7 cellular contexts compared by ENCODE assay signal in genomic region chr13:110616103-110617101, GRCh38. TPM values are rescaled to one million over a fixed set of nuclear protein-coding genes. Genes with fewer than 3 reads are reported as not detected.
DNase-seq lines count a peak whose midpoint lies in the region; ATAC-seq and TF ChIP-seq lines count a peak whose summit lies in the region.

No MANE protein-coding gene starts in this region.

- intact Hi-C loops in uterus (cut with DNase I; ENCODE audit: low total_unique reads), result no loop called here

- peak overlapping the region; percentile 88 for H3K4me3 ChIP-seq in neuron (ENCODE audit: low read length)
- peak overlapping the region; percentile 60 to 91 for H3K4me3 ChIP-seq in uterus

- peak overlapping the region; percentile 95 for H3K27ac Mint-ChIP-seq in activated CD8-positive, alpha-beta T cell treated with anti-CD3 and anti-CD28 coated beads, Interleukin-2, amount 10 ng/mL, durations not matched to agents 7 days and 5 days

- POLR2A ChIA-PET in activated CD8-positive, alpha-beta T cell treated with anti-CD3 and anti-CD28 coated beads, Interleukin-2, amount 10 ng/mL, durations not matched to agents 7 days and 5 days (lab: Charles Lee), result interaction anchor here (0.9 to 3.8 kb wide), 5 partner anchors 13 to 299 kb away, joined by 3 to 22 read pairs (median 4); no protein-coding TSS in a partner anchor

- H3K27ac ChIP-seq in uterus, result peak overlapping the region; percentile 78 to 85

- no peaks in the 10 kb centered on the region for H3K27me3 ChIP-seq in neuron (ENCODE audit: insufficient read depth, low read length)
- H3K27me3 ChIP-seq in uterus, result no peaks in the 10 kb centered on the region

- CTCF ChIA-PET in activated CD8-positive, alpha-beta T cell treated with anti-CD3 and anti-CD28 coated beads, Interleukin-2, amount 10 ng/mL, durations not matched to agents 7 days and 5 days (lab: Charles Lee), result interaction anchor here (0.7 to 2.0 kb wide), 14 partner anchors 20 to 299 kb away, joined by 3 to 7 read pairs (median 3); no protein-coding TSS in a partner anchor

- peak overlapping the region; percentile 79 for H2AFZ ChIP-seq in neuron (ENCODE audit: low read depth, low read length)

- H3K4me1 Mint-ChIP-seq in activated CD8-positive, alpha-beta T cell treated with anti-CD3 and anti-CD28 coated beads, Interleukin-2, amount 10 ng/mL, durations not matched to agents 7 days and 5 days (ENCODE audit: low read depth), result peaks cover 29% of the 10 kb centered on the region

- peaks cover 6% of the 10 kb centered on the region for H3K36me3 Mint-ChIP-seq in activated CD8-positive, alpha-beta T cell treated with anti-CD3 and anti-CD28 coated beads, Interleukin-2, amount 10 ng/mL, durations not matched to agents 7 days and 5 days (ENCODE audit: low read depth)

- ATAC-seq in GM21529 (IDR thresholded peaks at IDR 0.05; ENCODE audit: unreplicated experiment) (peak; percentile 54), esophagus mucosa (peak; percentile 94)
- ATAC-seq in activated CD8-positive, alpha-beta T cell treated with anti-CD3 and anti-CD28 coated beads, Interleukin-2, amount 10 ng/mL, durations not matched to agents 7 days and 5 days, result peak; percentile 44

- peak; percentile 52 for DNase-seq in activated CD8-positive, alpha-beta T cell treated with anti-CD3 and anti-CD28 coated beads, Interleukin-2, amount 10 ng/mL, durations not matched to agents 7 days and 5 days
- DNase-seq in uterus, result no peak

- peaks cover 4% of the 10 kb centered on the region for H3K9me3 Mint-ChIP-seq in activated CD8-positive, alpha-beta T cell treated with anti-CD3 and anti-CD28 coated beads, Interleukin-2, amount 10 ng/mL, durations not matched to agents 7 days and 5 days (ENCODE audit: insufficient read depth)

- peak overlapping the region; percentile 96 for H3K4me3 Mint-ChIP-seq in activated CD8-positive, alpha-beta T cell treated with anti-CD3 and anti-CD28 coated beads, Interleukin-2, amount 10 ng/mL, durations not matched to agents 7 days and 5 days

- TF ChIP-seq CTCF in GM12872 (IDR thresholded peaks at IDR 0.05; ENCODE audit: insufficient read depth, low read depth, low read length) (peak; percentile 47), uterus (IDR thresholded peaks at IDR 0.05) (no peak)

- no peaks in the 10 kb centered on the region for H3K36me3 ChIP-seq in neuron (ENCODE audit: insufficient read depth, low read length)
- no peaks in the 10 kb centered on the region for H3K36me3 ChIP-seq in uterus

- H3K9me3 ChIP-seq in neuron (ENCODE audit: low read length) (no peaks in the 10 kb centered on the region), uterus (no peaks in the 10 kb centered on the region)

- TF ChIP-seq EP300 in Ishikawa (IDR thresholded peaks at IDR 0.05; ENCODE audit: borderline replicate concordance), result no peak

- no peak for TF ChIP-seq RAD21 in Ishikawa (IDR thresholded peaks at IDR 0.05; ENCODE audit: low read depth)

- TF ChIP-seq POLR2A in uterus (IDR thresholded peaks at IDR 0.05), result no peak

- peaks cover 3% of the 10 kb centered on the region for H3K27me3 Mint-ChIP-seq in activated CD8-positive, alpha-beta T cell treated with anti-CD3 and anti-CD28 coated beads, Interleukin-2, amount 10 ng/mL, durations not matched to agents 7 days and 5 days (ENCODE audit: low read depth)

- H3K4me1 ChIP-seq in neuron (ENCODE audit: insufficient read depth, low read length) (peaks cover 21% of the 10 kb centered on the region), uterus (peaks cover 11 to 12% of the 10 kb centered on the region in 2 donors)

TF ChIP-seq in Ishikawa, 13 proteins besides CTCF, POLR2A, EP300 and RAD21:
- TF ChIP-seq CREB1 (IDR thresholded peaks at IDR 0.05; ENCODE audit: low read depth), result no peak
- 0 out of 2 replicates have a peak, but pooled peaks have one; percentile 2 for TF ChIP-seq YY1 (IDR thresholded peaks at IDR 0.05; ENCODE audit: low read depth)
- 0 out of 2 replicates have a peak, but pooled peaks have one; percentile 16 for TF ChIP-seq MAX (IDR thresholded peaks at IDR 0.05)

RNA-seq across cellular contexts. Expression of gene NAXD, which starts 1.1 kb away (rescaled TPM):
- total RNA-seq in activated CD8-positive, alpha-beta T cell treated with anti-CD3 and anti-CD28 coated beads, Interleukin-2, amount 10 ng/mL, durations not matched to agents 7 days and 5 days, result 10 to 100 TPM; 23.7 to 24.3 TPM
- 21.4 TPM for total RNA-seq in esophagus mucosa
- total RNA-seq in uterus, result 10 to 100 TPM; 26.0 to 37.9 (median 35.4) TPM

RNA-seq across cellular contexts. Expression of gene RAB20, which starts 54.9 kb away (rescaled TPM):
- total RNA-seq in activated CD8-positive, alpha-beta T cell treated with anti-CD3 and anti-CD28 coated beads, Interleukin-2, amount 10 ng/mL, durations not matched to agents 7 days and 5 days, result 1 to 10 TPM; 3.9 to 4.2 TPM
- total RNA-seq in esophagus mucosa (1.6 TPM), uterus (10 to 100 TPM in 2 of 4 donors, 1 to 10 TPM in 1, under 1 TPM in 1; 0.77 to 12.4 (median 9.1) TPM)

Comparison
In these comparisons a context has a peak if more than half of its experiments do, and no peak if none do; other contexts are left out.
1. ATAC-seq: peak in every context shown above with its lines; median percentile 94 in esophagus mucosa; 54 in GM21529; 44 in activated CD8-positive, alpha-beta T cell treated with anti-CD3 and anti-CD28 coated beads, Interleukin-2, amount 10 ng/mL, durations not matched to agents 7 days and 5 days.